In genomic region chr4:80043534-80043933, GRCh38 we compare ENCODE assay signal across 25 cellular contexts. TPM values are rescaled to one million over a fixed set of nuclear protein-coding genes. Genes with fewer than 3 reads are reported as not detected.
DNase-seq lines count a peak whose midpoint lies in the region; ATAC-seq, FAIRE-seq and TF ChIP-seq lines count a peak whose summit lies in the region.
"Had no signal": no experiment of that assay in that cellular context is flagged by ENCODE, and none has a peak within 500 bp of the region (broad histone marks: within the 10 kb centered on the region; RNA-seq: fewer than 3 reads in every experiment).

No MANE protein-coding gene starts in this region.

- H3K27ac ChIP-seq in right lobe of liver (no peak overlapping the region), stomach smooth muscle (ENCODE audit: low read length) (peak overlapping the region; percentile 0)
- H3K27ac ChIP-seq: GM23248, HL-60, pancreas had no signal

- peak; percentile 19 for DNase-seq in astrocyte of the spinal cord (ENCODE audit: low read depth, low spot score)
- peak; percentile 53 for DNase-seq in fibroblast of pulmonary artery (ENCODE audit: low read depth)
- DNase-seq in right lobe of liver = no peak
- DNase-seq in iPS-NIHi7 (ENCODE audit: extremely low spot score) = no peak
- DNase-seq in hippocampal formation (lab: John Stamatoyannopoulos, UW) = no peak
- DNase-seq in DMS53 (lab: John Stamatoyannopoulos, UW) = no peak
- no peak for DNase-seq in frontal cortex (ENCODE audit: low spot score in 2 of 2)
- DNase-seq: activated CD4-positive, alpha-beta T cell treated with anti-CD3 and anti-CD28 coated beads for 1 hour; activated naive CD8-positive, alpha-beta T cell treated with anti-CD3 and anti-CD28 coated beads, Interleukin-2, amount 10 ng/mL, durations not matched to agents 7 days and 5 days; CD8-positive, alpha-beta T cell; central memory CD4-positive, alpha-beta T cell; effector CD4-positive, alpha-beta T cell; GM23248; naive thymus-derived CD8-positive, alpha-beta T cell; NCI-H1436; NCI-H2171; NCI-H524 treated with DMSO at 0.1 percent for 48 hours; pancreas; stimulated activated CD4-positive, alpha-beta T cell treated with anti-CD3 and anti-CD28 coated beads, Interleukin-2, amount 100 ng/mL, for 24 hours; stimulated activated naive CD4-positive, alpha-beta T cell treated with Interleukin-2 at 50 U/mL for 16 hours had no signal

- no peak for FAIRE-seq in frontal cortex (lab: Jason Lieb, UNC)
- FAIRE-seq: GM12878, islet of Langerhans had no signal

- H3K4me1 ChIP-seq in right lobe of liver (no peaks in the 10 kb centered on the region), stomach smooth muscle (ENCODE audit: control insufficient read depth, insufficient read depth, low read length) (peaks cover 8% of the 10 kb centered on the region)
- H3K4me1 ChIP-seq: pancreas had no signal

- intact Hi-C loops in right lobe of liver (cut with DNase I) = no loop called here

- 68% methylated on average over 3 of the region's 3 CpGs for WGBS in right lobe of liver (ENCODE audit: insufficient coverage, low coverage, low lambda C conversion rate, missing lambda C conversion rate)

- in situ Hi-C loops in astrocyte of the spinal cord (cut with HindIII; ENCODE audit: low sequenced_read_pairs) = no loop called here

- H3K9me3 ChIP-seq in right lobe of liver (no peaks in the 10 kb centered on the region), stomach smooth muscle (ENCODE audit: control insufficient read depth in 2 of 2, low read length in 2 of 2) (no peaks in the 10 kb centered on the region)
- H3K9me3 ChIP-seq: pancreas had no signal

- TF ChIP-seq CTCF in astrocyte of the spinal cord (IDR thresholded peaks at IDR 0.05; ENCODE audit: low read depth, low read length) (no peak), fibroblast of pulmonary artery (IDR thresholded peaks at IDR 0.05; ENCODE audit: low read length, missing control alignments) (no peak), right lobe of liver (IDR thresholded peaks at IDR 0.05) (no peak)

- no peak overlapping the region for H3K9ac ChIP-seq in stomach smooth muscle (ENCODE audit: low read length in 2 of 2)
- H3K9ac ChIP-seq: GM23248 had no signal

- no peak for TF ChIP-seq POLR2A in right lobe of liver (IDR thresholded peaks at IDR 0.05)

- H3K27me3 ChIP-seq in right lobe of liver = no peaks in the 10 kb centered on the region
- no peaks in the 10 kb centered on the region for H3K27me3 ChIP-seq in stomach smooth muscle (ENCODE audit: control insufficient read depth in 1 of 2, insufficient read depth in 2 of 2, low read length in 2 of 2)
- H3K27me3 ChIP-seq: pancreas had no signal

- H3K36me3 ChIP-seq in right lobe of liver (no peaks in the 10 kb centered on the region), stomach smooth muscle (ENCODE audit: control insufficient read depth in 2 of 2, insufficient read depth in 2 of 2, low read length in 2 of 2) (peaks cover 4 to 8% of the 10 kb centered on the region in 2 donors)
- H3K36me3 ChIP-seq: pancreas had no signal

- peak in 3 of 4 donors; percentile 24 to 38 (median 35) for ATAC-seq in right lobe of liver
- ATAC-seq: CD8-positive, alpha-beta T cell; esophagus mucosa; GM12878; naive thymus-derived CD8-positive, alpha-beta T cell had no signal

- no peak overlapping the region for H3K4me3 ChIP-seq in astrocyte of the spinal cord (ENCODE audit: low read depth, low read length)
- no peak overlapping the region for H3K4me3 ChIP-seq in fibroblast of pulmonary artery (replicated peaks; ENCODE audit: low read depth, low read length)
- H3K4me3 ChIP-seq in right lobe of liver = no peak overlapping the region
- H3K4me3 ChIP-seq in stomach smooth muscle (ENCODE audit: low read length in 2 of 2) = no peak overlapping the region
- H3K4me3 ChIP-seq: GM12878, GM23248, pancreas had no signal

RNA-seq across cellular contexts. Expression of gene ANTXR2, which starts 29.5 kb away (rescaled TPM):
- 10 to 100 TPM; 24.5 to 86.0 (median 33.7) TPM for total RNA-seq in right lobe of liver
- total RNA-seq in frontal cortex = 12.6 TPM

Comparison
In these comparisons a context has a peak if more than half of its experiments do, and no peak if none do; other contexts are left out.
1. DNase-seq: peak in astrocyte of the spinal cord (single experiment) and fibroblast of pulmonary artery (single experiment); none in right lobe of liver (0 of 3), iPS-NIHi7 (single experiment), hippocampal formation (0 of 2), DMS53 (single experiment) and frontal cortex (0 of 2).